In the genomic region with DNA sequence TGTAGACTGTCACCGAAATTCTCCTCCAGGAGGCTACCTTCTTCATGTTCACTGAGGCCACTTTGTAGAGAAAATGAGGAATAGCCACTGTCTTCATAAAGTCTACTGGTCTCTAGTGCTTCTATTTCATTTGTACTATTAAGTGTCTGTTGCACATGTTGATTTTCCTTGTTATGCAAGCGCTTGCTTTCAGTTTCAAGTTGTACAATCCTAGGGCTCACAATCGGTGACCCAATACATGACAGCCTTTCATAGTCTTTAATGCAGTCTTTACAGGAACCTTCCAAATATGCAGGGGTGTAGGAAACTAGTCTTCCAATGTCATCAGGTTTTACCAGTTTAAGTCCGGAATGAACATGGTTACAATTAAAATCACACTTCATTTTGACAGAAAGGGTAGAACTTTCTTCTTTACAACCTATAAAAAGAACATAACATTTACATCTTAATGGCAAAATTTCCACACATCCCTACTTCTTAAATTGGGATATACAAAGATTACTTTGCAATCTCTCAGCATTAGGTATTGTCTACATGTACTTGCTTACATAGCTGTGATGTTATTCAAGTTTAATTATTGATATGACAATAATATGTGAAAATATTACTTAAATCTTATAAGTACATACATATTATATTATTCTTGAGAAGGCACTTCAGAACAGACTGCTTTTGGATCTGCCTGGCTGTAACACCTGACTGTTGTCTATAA, we compare ENCODE assay signal across 11 cellular contexts. TPM values are rescaled to one million over a fixed set of nuclear protein-coding genes. Genes with fewer than 3 reads are reported as not detected.
DNase-seq lines count a peak whose midpoint lies in the region; ATAC-seq, FAIRE-seq and TF ChIP-seq lines count a peak whose summit lies in the region.
"Had no signal": no experiment of that assay in that cellular context is flagged by ENCODE, and none has a peak within 500 bp of the region (broad histone marks: within the 10 kb centered on the region; RNA-seq: fewer than 3 reads in every experiment).

No MANE protein-coding gene starts in this region.

- TF ChIP-seq RAD21 in HepG2 (CRISPR knock-in tag; IDR thresholded peaks at IDR 0.05), result no peak
- no peak for TF ChIP-seq RAD21 in SK-N-SH (IDR thresholded peaks at IDR 0.05; ENCODE audit: low read length)

- peaks cover 18% of the 10 kb centered on the region for H4K20me1 ChIP-seq in HepG2 (ENCODE audit: insufficient read depth, low read length)
- peaks cover 59% of the 10 kb centered on the region for H4K20me1 ChIP-seq in SK-N-SH (ENCODE audit: insufficient read depth)

- H3K79me2 ChIP-seq in HepG2 (ENCODE audit: insufficient read depth, low read length) (peaks cover 66% of the 10 kb centered on the region), SK-N-SH (ENCODE audit: insufficient read depth) (peaks cover 93% of the 10 kb centered on the region)

- no peak for TF ChIP-seq EP300 in HepG2 (IDR thresholded peaks at IDR 0.05; ENCODE audit: low read depth in 2 of 2, low read length in 2 of 2)
- TF ChIP-seq EP300 in HepG2 (CRISPR knock-in tag; IDR thresholded peaks at IDR 0.05; ENCODE audit: borderline replicate concordance), result no peak
- TF ChIP-seq EP300 in SK-N-SH (IDR thresholded peaks at IDR 0.05; ENCODE audit: borderline replicate concordance in 1 of 2, low read depth in 1 of 2, low read length in 1 of 2), result no peak

- no peak overlapping the region for H3K9ac ChIP-seq in HepG2 (ENCODE audit: insufficient read depth, low read depth, low read length)
- H3K9ac ChIP-seq in SK-N-SH, result no peak overlapping the region

- no peak overlapping the region for H3K4me3 ChIP-seq in HEK293 (ENCODE audit: low read depth, low read length)
- H3K4me3 ChIP-seq in Panc1 (ENCODE audit: low read depth in 2 of 2, low read length in 2 of 2), result no peak overlapping the region
- no peak overlapping the region for H3K4me3 ChIP-seq in HepG2 (replicated peaks in 1 of 3; ENCODE audit: insufficient read depth in 1 of 3, low read depth in 2 of 3, low read length in 3 of 3)
- no peak overlapping the region for H3K4me3 ChIP-seq in SK-N-SH (ENCODE audit: low read depth in 2 of 2, low read length in 1 of 2)
- no peak overlapping the region for H3K4me3 ChIP-seq in tibial artery

- peaks cover 29% of the 10 kb centered on the region for H3K4me1 Mint-ChIP-seq in Calu3 (ENCODE audit: low read depth, unreplicated experiment)

- ATAC-seq in Panc1 (no peak), HepG2 (peak; percentile 53)

- peak overlapping the region; percentile 48 for H3K4me3 Mint-ChIP-seq in Calu3 (ENCODE audit: low read depth, unreplicated experiment)

- H3K36me3 ChIP-seq in HEK293 (ENCODE audit: control insufficient read depth in 2 of 2, insufficient read depth in 1 of 2, low read length in 2 of 2), result peaks cover 60 to 97% of the 10 kb centered on the region in 2 experiments
- H3K36me3 ChIP-seq in Panc1 (ENCODE audit: control insufficient read depth, insufficient read depth, low read length), result peaks cover 76% of the 10 kb centered on the region
- peaks cover 16 to 70% of the 10 kb centered on the region in 2 experiments for H3K36me3 ChIP-seq in HepG2 (replicated peaks in 1 of 2; ENCODE audit: control insufficient read depth in 1 of 2, insufficient read depth in 2 of 2, low read length in 2 of 2)
- H3K36me3 ChIP-seq in SK-N-SH (replicated peaks in 1 of 2; ENCODE audit: control insufficient read depth in 1 of 2, insufficient read depth in 2 of 2, low read length in 1 of 2), result peaks cover 59 to 67% of the 10 kb centered on the region in 2 experiments
- H3K36me3 ChIP-seq in tibial artery, result peaks cover 43 to 50% (median 44%) of the 10 kb centered on the region in 3 donors

- H3K9me3 Mint-ChIP-seq in Calu3 (ENCODE audit: low read depth, unreplicated experiment), result no peaks in the 10 kb centered on the region

- intact Hi-C loops in Calu3 (cut with micrococcal nuclease; ENCODE audit: unreplicated experiment), result no loop called here
- intact Hi-C loops in Panc1 (cut with micrococcal nuclease; ENCODE audit: unreplicated experiment), result no loop called here
- intact Hi-C loops in HepG2 (cut with micrococcal nuclease; ENCODE audit: unreplicated experiment), result no loop called here
- intact Hi-C loops in tibial artery (cut with DNase I; ENCODE audit: low total_unique reads), result no loop called here

- WGBS in HepG2 (ENCODE audit: low lambda C conversion rate), result 89% methylated on average over 4 of the region's 4 CpGs
- WGBS in SK-N-SH (ENCODE audit: low lambda C conversion rate), result 95% methylated on average over 4 of the region's 4 CpGs

- H3K27me3 Mint-ChIP-seq in Calu3 (ENCODE audit: unreplicated experiment), result no peaks in the 10 kb centered on the region

- H2AFZ ChIP-seq in HepG2 (ENCODE audit: low read length) (no peak overlapping the region), SK-N-SH (ENCODE audit: low read depth) (no peak overlapping the region)

- H3K4me2 ChIP-seq in HepG2 (ENCODE audit: low read depth, low read length) (peak overlapping the region; percentile 13; the same call in 1 of the 2 replicates), SK-N-SH (no peak overlapping the region; the same call in 1 of the 2 replicates)

- FAIRE-seq in HepG2 (lab: Jason Lieb, UNC), result no peak

- peaks cover 45% of the 10 kb centered on the region for H3F3A ChIP-seq in SK-N-SH (replicated peaks; ENCODE audit: insufficient read depth)

- TF ChIP-seq CTCF in Calu3 (IDR thresholded peaks at IDR 0.05; ENCODE audit: unreplicated experiment) (no peak), HEK293 (tag by site-specific recombination; IDR thresholded peaks at IDR 0.05) (no peak), Panc1 (IDR thresholded peaks at IDR 0.05) (no peak), HepG2 (CRISPR knock-in tag; IDR thresholded peaks at IDR 0.05) (no peak), SK-N-SH (IDR thresholded peaks at IDR 0.05) (no peak), tibial artery (IDR thresholded peaks at IDR 0.05) (no peak)

- POLR2A ChIA-PET in HEK293 (lab: Yijun Ruan, JAX) (no interaction called here), Panc1 (lab: Charles Lee) (no interaction called here), HepG2 (lab: Yijun Ruan, JAX) (no interaction called here), SK-N-SH (lab: Yijun Ruan, JAX) (no interaction called here)

- H3K36me3 Mint-ChIP-seq in Calu3 (ENCODE audit: insufficient read depth, unreplicated experiment), result peaks cover 12% of the 10 kb centered on the region

- in situ Hi-C loops in Panc1 (cut with HindIII; ENCODE audit: low pct_unique_long_range_greater_than_20kb, low sequenced_read_pairs), result no loop called here
- in situ Hi-C loops in HepG2 (cut with HindIII; ENCODE audit: extremely low pct_ligation_motif_present, low pct_unique_long_range_greater_than_20kb), result loop anchor here (25.0 kb wide), 1 partner anchor 688 kb away; no protein-coding TSS in a partner anchor

- H3K27me3 ChIP-seq in Panc1 (ENCODE audit: control insufficient read depth, insufficient read depth, low read length) (no peaks in the 10 kb centered on the region), HepG2 (ENCODE audit: control insufficient read depth in 1 of 2, insufficient read depth in 2 of 2, low read length in 2 of 2) (no peaks in the 10 kb centered on the region), SK-N-SH (ENCODE audit: insufficient read depth) (no peaks in the 10 kb centered on the region), tibial artery (no peaks in the 10 kb centered on the region)

- H3K4me1 ChIP-seq in HEK293 (ENCODE audit: control insufficient read depth, insufficient read depth, low read length), result peaks cover 4% of the 10 kb centered on the region; the same call in 1 of the 2 replicates
- peaks cover 36% of the 10 kb centered on the region for H3K4me1 ChIP-seq in Panc1 (ENCODE audit: control insufficient read depth, insufficient read depth, low read length)
- H3K4me1 ChIP-seq in HepG2 (ENCODE audit: insufficient read depth, low read length), result peaks cover 68% of the 10 kb centered on the region
- H3K4me1 ChIP-seq in SK-N-SH (ENCODE audit: control insufficient read depth in 1 of 2, insufficient read depth in 2 of 2, low read depth in 1 of 2, low read length in 1 of 2), result peaks cover 19 to 22% of the 10 kb centered on the region in 2 experiments; a peak in 3 of 4 replicates
- H3K4me1 ChIP-seq in tibial artery, result no peaks in the 10 kb centered on the region

- CTCF ChIA-PET in Calu3 (lab: Charles Lee), result no interaction called here
- CTCF ChIA-PET in HEK293 (lab: Yijun Ruan, JAX), result no interaction called here
- CTCF ChIA-PET in Panc1 (lab: Charles Lee), result no interaction called here
- CTCF ChIA-PET in HepG2 (lab: Yijun Ruan, JAX; ENCODE audit: low intra/inter-chr PET ratio, low total read pairs), result no interaction called here
- CTCF ChIA-PET in SK-N-SH (lab: Yijun Ruan, JAX), result no interaction called here

- no peak for TF ChIP-seq POLR2A in HepG2 (IDR thresholded peaks at IDR 0.05; ENCODE audit: insufficient read depth in 1 of 2, low read depth in 2 of 2, low read length in 2 of 2)

- H3K27ac ChIP-seq in HEK293 (ENCODE audit: extremely low read depth, low read depth, low read length), result no peak overlapping the region
- 0 out of 2 replicates have a peak overlapping the region, but pooled peaks have one; percentile 23 for H3K27ac ChIP-seq in Panc1 (ENCODE audit: low read length)
- H3K27ac ChIP-seq in HepG2 (ENCODE audit: extremely low read length, insufficient read depth, low read length), result no peak overlapping the region
- no peak overlapping the region; a peak in 1 of 4 replicates for H3K27ac ChIP-seq in SK-N-SH (ENCODE audit: low read depth in 2 of 2, low read length in 1 of 2)
- H3K27ac ChIP-seq in tibial artery, result no peak overlapping the region

- no peak overlapping the region for H3K27ac Mint-ChIP-seq in Calu3 (ENCODE audit: unreplicated experiment)

- no peak for DNase-seq in Calu3
- no peak for DNase-seq in Panc1 (ENCODE audit: low read depth, low spot score)
- DNase-seq in HepG2 (ENCODE audit: low spot score), result no peak
- DNase-seq in SK-N-SH, result no peak
- DNase-seq in tibial artery, result no peak
- DNase-seq in AG20443 (ENCODE audit: low spot score), result no peak
- no peak for DNase-seq in cerebellum (ENCODE audit: low spot score)
- DNase-seq: activated CD4-positive, alpha-beta T cell treated with anti-CD3 and anti-CD28 coated beads, Interleukin-2, amount 50 U/mL, for 1 hour; cerebellar nuclear complex; substantia nigra had no signal

- H3K9me2 ChIP-seq in SK-N-SH, result no peaks in the 10 kb centered on the region

- BruUV-seq in Calu3 (replicated peaks; lab: Mats Ljungman, UMichigan) (no TSS peak), Panc1 (replicated peaks; lab: Mats Ljungman, UMichigan) (no TSS peak), HepG2 (replicated peaks; lab: Mats Ljungman, UMichigan) (no TSS peak)

- H3K9me3 ChIP-seq in HEK293 (ENCODE audit: control insufficient read depth, insufficient read depth, low read depth, low read length) (no peaks in the 10 kb centered on the region), Panc1 (ENCODE audit: control insufficient read depth, insufficient read depth, low read depth, low read length) (no peaks in the 10 kb centered on the region), HepG2 (ENCODE audit: low read length) (no peaks in the 10 kb centered on the region), SK-N-SH (peaks cover 7% of the 10 kb centered on the region), tibial artery (no peaks in the 10 kb centered on the region)

RNA-seq across cellular contexts. Expression of a gene that starts 7.5 kb away (rescaled TPM):
- total RNA-seq in Calu3 (2022) (17.6 and 21.1 TPM in 2 replicates), Panc1 (2021; ENCODE audit: unreplicated experiment) (33.6 TPM), HepG2 (2016; rRNA removed; fragmentation: Illumina TruSeq; extraction: Trizol) (41.5 and 53.4 TPM in 2 replicates), cerebellum (16.1 TPM)
- 7.0 TPM for polyA plus RNA-seq in Panc1 (2012; ENCODE audit: insufficient read length)
- 12.2 and 13.1 TPM in 2 replicates for total RNA-seq in HepG2 (2016; cell fraction: cytosol; rRNA removed; fragmentation: Illumina TruSeq; extraction: Trizol; ENCODE audit: low read depth)
- 41.0 and 52.6 TPM in 2 replicates for total RNA-seq in HepG2 (2016; cell fraction: insoluble cytoplasmic fraction; rRNA removed; fragmentation: Illumina TruSeq; extraction: Trizol)
- total RNA-seq in HepG2 (2016; cell fraction: membrane; rRNA removed; fragmentation: Illumina TruSeq; extraction: Trizol), result 26.8 and 32.5 TPM in 2 replicates
- 33.7 and 33.8 TPM in 2 replicates for total RNA-seq in HepG2 (2016; cell fraction: nucleus; rRNA removed; fragmentation: Illumina TruSeq; extraction: Trizol)
- polyA plus RNA-seq in HepG2 (2011; rRNA removed) (9.5 and 15.8 TPM in 2 replicates), SK-N-SH (2012; rRNA removed) (10.6 and 12.5 TPM in 2 replicates)
- 7.8 and 8.3 TPM in 2 replicates for polyA plus RNA-seq in HepG2 (2011; cell fraction: cytosol; rRNA removed)
- polyA plus RNA-seq in HepG2 (2011; cell fraction: nucleus; rRNA removed), result 8.9 and 9.3 TPM in 2 replicates
- 9.9 and 16.2 TPM in 2 replicates for polyA plus RNA-seq in HepG2 (2012)
- 2.0 and 2.6 TPM in 2 replicates for polyA plus RNA-seq in HepG2 (2016; cell fraction: cytosol; fragmentation: Illumina TruSeq; extraction: Trizol; ENCODE audit: low read depth)
- 50.6 and 54.8 TPM in 2 replicates for polyA plus RNA-seq in HepG2 (2016; cell fraction: insoluble cytoplasmic fraction; fragmentation: Illumina TruSeq; extraction: Trizol; ENCODE audit: low read depth)
- 6.0 and 7.7 TPM in 2 replicates for polyA plus RNA-seq in HepG2 (2016; cell fraction: membrane; fragmentation: Illumina TruSeq; extraction: Trizol; ENCODE audit: low read depth)
- polyA plus RNA-seq in HepG2 (2016; cell fraction: nucleus; fragmentation: Illumina TruSeq; extraction: Trizol; ENCODE audit: insufficient read depth, low read depth), result 51.9 and 52.2 TPM in 2 replicates
- polyA minus RNA-seq in HepG2 (2011; rRNA and poly(A)+ RNA removed; ENCODE audit: low replicate concordance), result 2.0 and 4.4 TPM in 2 replicates
- 7.6 and 9.1 TPM in 2 replicates for polyA minus RNA-seq in HepG2 (2011; cell fraction: cytosol; rRNA and poly(A)+ RNA removed)
- 24.9 and 29.1 TPM in 2 replicates for polyA minus RNA-seq in HepG2 (2011; cell fraction: nucleus; rRNA and poly(A)+ RNA removed)
- polyA plus RNA-seq in SK-N-SH (2012; cell fraction: cytosol; rRNA removed), result 15.1 and 20.7 TPM in 2 replicates
- polyA plus RNA-seq in SK-N-SH (2012; cell fraction: nucleus; rRNA removed), result 10.3 and 13.0 TPM in 2 replicates

RNA-seq across cellular contexts. Expression of a gene that starts 27.1 kb away (rescaled TPM):
- 15.9 and 16.2 TPM in 2 replicates for total RNA-seq in Calu3 (2022)
- total RNA-seq in Panc1 (2021; ENCODE audit: unreplicated experiment), result 22.7 TPM
- polyA plus RNA-seq in Panc1 (2012; ENCODE audit: insufficient read length), result 10.5 TPM
- 28.7 and 32.4 TPM in 2 replicates for total RNA-seq in HepG2 (2016; rRNA removed; fragmentation: Illumina TruSeq; extraction: Trizol)
- 25.5 and 28.3 TPM in 2 replicates for total RNA-seq in HepG2 (2016; cell fraction: cytosol; rRNA removed; fragmentation: Illumina TruSeq; extraction: Trizol; ENCODE audit: low read depth)
- total RNA-seq in HepG2 (2016; cell fraction: insoluble cytoplasmic fraction; rRNA removed; fragmentation: Illumina TruSeq; extraction: Trizol), result 29.1 and 32.6 TPM in 2 replicates
- total RNA-seq in HepG2 (2016; cell fraction: membrane; rRNA removed; fragmentation: Illumina TruSeq; extraction: Trizol), result 49.7 and 58.0 TPM in 2 replicates
- total RNA-seq in HepG2 (2016; cell fraction: nucleus; rRNA removed; fragmentation: Illumina TruSeq; extraction: Trizol), result 25.8 and 29.5 TPM in 2 replicates
- 15.5 and 17.6 TPM in 2 replicates for polyA plus RNA-seq in HepG2 (2011; rRNA removed)
- 6.5 and 9.8 TPM in 2 replicates for polyA plus RNA-seq in HepG2 (2011; cell fraction: cytosol; rRNA removed)
- 10.9 and 13.2 TPM in 2 replicates for polyA plus RNA-seq in HepG2 (2011; cell fraction: nucleus; rRNA removed)
- 17.1 and 18.1 TPM in 2 replicates for polyA plus RNA-seq in HepG2 (2012)
- polyA plus RNA-seq in HepG2 (2016; cell fraction: cytosol; fragmentation: Illumina TruSeq; extraction: Trizol; ENCODE audit: low read depth), result 40.7 and 44.7 TPM in 2 replicates
- 34.0 and 37.3 TPM in 2 replicates for polyA plus RNA-seq in HepG2 (2016; cell fraction: insoluble cytoplasmic fraction; fragmentation: Illumina TruSeq; extraction: Trizol; ENCODE audit: low read depth)
- polyA plus RNA-seq in HepG2 (2016; cell fraction: membrane; fragmentation: Illumina TruSeq; extraction: Trizol; ENCODE audit: low read depth), result 52.3 and 64.3 TPM in 2 replicates
- polyA plus RNA-seq in HepG2 (2016; cell fraction: nucleus; fragmentation: Illumina TruSeq; extraction: Trizol; ENCODE audit: insufficient read depth, low read depth), result 26.9 and 27.4 TPM in 2 replicates
- 7.1 and 8.9 TPM in 2 replicates for polyA minus RNA-seq in HepG2 (2011; rRNA and poly(A)+ RNA removed; ENCODE audit: low replicate concordance)
- polyA minus RNA-seq in HepG2 (2011; cell fraction: cytosol; rRNA and poly(A)+ RNA removed), result 9.5 and 9.7 TPM in 2 replicates
- 72.9 and 92.7 TPM in 2 replicates for polyA minus RNA-seq in HepG2 (2011; cell fraction: nucleus; rRNA and poly(A)+ RNA removed)
- polyA plus RNA-seq in SK-N-SH (2012; rRNA removed), result 7.7 and 9.7 TPM in 2 replicates
- 10.0 and 10.8 TPM in 2 replicates for polyA plus RNA-seq in SK-N-SH (2012; cell fraction: cytosol; rRNA removed)
- polyA plus RNA-seq in SK-N-SH (2012; cell fraction: nucleus; rRNA removed), result 16.3 and 17.2 TPM in 2 replicates
- total RNA-seq in cerebellum, result 21.7 TPM
